Comparison of ENCODE assay signal across 8 cellular contexts in the genomic region with DNA sequence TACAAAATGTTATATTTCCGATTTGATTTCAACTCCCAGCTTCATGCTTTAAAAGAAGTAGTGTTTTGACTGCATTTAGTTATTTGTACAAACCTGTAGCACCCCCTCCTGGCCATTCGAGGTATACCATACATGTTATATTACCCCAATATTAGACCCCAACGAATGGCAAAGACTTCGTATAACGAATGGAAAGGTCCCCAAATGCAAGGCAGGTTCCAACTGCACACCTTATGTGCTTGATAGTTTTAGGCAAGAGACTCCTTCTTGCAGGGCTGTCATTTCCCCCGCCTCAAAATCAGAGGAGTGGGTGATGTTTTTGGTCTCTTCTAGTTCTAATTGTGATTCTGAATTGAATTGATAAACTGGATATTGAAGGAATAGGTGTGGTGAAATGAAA.
DNase-seq lines count a peak whose midpoint lies in the region; ATAC-seq and TF ChIP-seq lines count a peak whose summit lies in the region.

No MANE protein-coding gene starts in this region.

- H3K4me3 ChIP-seq in AG10803 (ENCODE audit: low read length), result no peak overlapping the region
- H3K4me3 ChIP-seq in GM12875 (ENCODE audit: low read depth, low read length), result no peak overlapping the region
- no peak overlapping the region for H3K4me3 ChIP-seq in NB4 (ENCODE audit: low read depth, low read length)

- peak; percentile 61 for TF ChIP-seq CTCF in AG10803 (conservative IDR thresholded peaks at IDR 0.05; ENCODE audit: low read length)
- TF ChIP-seq CTCF in GM12875 (IDR thresholded peaks at IDR 0.05; ENCODE audit: borderline replicate concordance, insufficient read depth, low read depth, low read length), result peak; percentile 49; the same call in 1 of the 2 replicates
- peak; percentile 76 for TF ChIP-seq CTCF in NB4 (IDR thresholded peaks at IDR 0.05; ENCODE audit: low read depth, low read length)

- no peak for TF ChIP-seq POLR2A in NB4 (IDR thresholded peaks at IDR 0.05; ENCODE audit: extremely low read depth, insufficient read length)

- ATAC-seq in GM21367 (IDR thresholded peaks at IDR 0.05; ENCODE audit: unreplicated experiment), result no peak

- peak; percentile 20 for DNase-seq in AG10803 (ENCODE audit: low read depth)
- DNase-seq in NB4 (ENCODE audit: low read depth), result peak; percentile 75
- DNase-seq in activated CD8-positive, alpha-beta memory T cell treated with anti-CD3 and anti-CD28 coated beads, Interleukin-2, amount 50 U/mL, for 48 hours, result peak; percentile 72
- DNase-seq in germinal center (ENCODE audit: low spot score), result peak; percentile 64
- peak; percentile 41 for DNase-seq in stimulated activated CD4-positive, alpha-beta T cell treated with anti-CD3 and anti-CD28 coated beads, Interleukin-1b, Interleukin-23, amount 100 ng/mL, for 48 hours
- DNase-seq in inferior parietal cortex (ENCODE audit: extremely low spot score), result no peak
